11 cellular contexts compared by ENCODE assay signal in genomic region chr5:33370135-33370472, GRCh38.
DNase-seq lines count a peak whose midpoint lies in the region; TF ChIP-seq lines count a peak whose summit lies in the region.
"Had no signal": no experiment of that assay in that cellular context is flagged by ENCODE, and none has a peak within 500 bp of the region (broad histone marks: within the 10 kb centered on the region; RNA-seq: fewer than 3 reads in every experiment).

No MANE protein-coding gene starts in this region.

- peak overlapping the region; percentile 55; the same call in 1 of the 2 replicates for H3K4me3 Mint-ChIP-seq in HFFc6
- H3K4me3 Mint-ChIP-seq: brain, naive B cell, T-cell had no signal

- CTCF ChIA-PET in RWPE1 (lab: Yijun Ruan, JAX): no interaction called here

- no peaks in the 10 kb centered on the region for H3K9me3 Mint-ChIP-seq in HFFc6
- H3K9me3 Mint-ChIP-seq: brain, T-cell had no signal

- no peaks in the 10 kb centered on the region for H3K27me3 ChIP-seq in stomach smooth muscle (ENCODE audit: control insufficient read depth in 1 of 2, insufficient read depth in 2 of 2, low read length in 2 of 2)

- in situ Hi-C loops in SK-MEL-5 (cut with HindIII; ENCODE audit: low pct_unique_long_range_greater_than_20kb, low sequenced_read_pairs): no loop called here

- DNase-seq in HFFc6 (peak; percentile 88), SK-MEL-5 (ENCODE audit: low read depth, low spot score) (peak; percentile 71), fibroblast of the aortic adventitia (ENCODE audit: low read depth) (peak; percentile 99), RWPE1 (ENCODE audit: low spot score) (no peak), ecto neural progenitor cell (ENCODE audit: low spot score) (no peak), NCI-H1417 treated with DMSO at 0.1 percent for 48 hours (lab: John Stamatoyannopoulos, UW) (no peak)
- DNase-seq: head of caudate nucleus, naive B cell, T-cell had no signal

- POLR2A ChIA-PET in RWPE1 (lab: Yijun Ruan, JAX; ENCODE audit: low non-redundant PET): no interaction called here

- no peaks in the 10 kb centered on the region for H3K9me3 ChIP-seq in stomach smooth muscle (ENCODE audit: control insufficient read depth in 2 of 2, low read length in 2 of 2)

- H3K27me3 Mint-ChIP-seq in HFFc6 (ENCODE audit: insufficient read depth): no peaks in the 10 kb centered on the region; the same call in 1 of the 2 replicates
- H3K27me3 Mint-ChIP-seq: naive B cell had no signal

- H3K4me1 ChIP-seq in stomach smooth muscle (ENCODE audit: control insufficient read depth, insufficient read depth, low read length): no peaks in the 10 kb centered on the region

- no peak for TF ChIP-seq CTCF in HFFc6 (IDR thresholded peaks at IDR 0.05)
- TF ChIP-seq CTCF in fibroblast of the aortic adventitia (IDR thresholded peaks at IDR 0.05; ENCODE audit: insufficient read depth, low read length): no peak
- TF ChIP-seq CTCF in RWPE1 (conservative IDR thresholded peaks at IDR 0.05; ENCODE audit: low read depth): no peak

- peaks cover 54% of the 10 kb centered on the region for H3K4me1 Mint-ChIP-seq in HFFc6 (ENCODE audit: low read depth)
- H3K4me1 Mint-ChIP-seq: brain, T-cell had no signal

- H3K4me3 ChIP-seq in fibroblast of the aortic adventitia (ENCODE audit: low read depth, low read length): no peak overlapping the region
- no peak overlapping the region for H3K4me3 ChIP-seq in stomach smooth muscle (ENCODE audit: low read length in 2 of 2)

- peaks cover 17% of the 10 kb centered on the region for H3K36me3 Mint-ChIP-seq in HFFc6 (ENCODE audit: low read depth)
- H3K36me3 Mint-ChIP-seq: brain, naive B cell, T-cell had no signal

- no peak overlapping the region for H3K9ac ChIP-seq in stomach smooth muscle (ENCODE audit: low read length in 2 of 2)

- H3K27ac Mint-ChIP-seq in HFFc6: peak overlapping the region; percentile 94
- H3K27ac Mint-ChIP-seq: brain, T-cell had no signal

- no peaks in the 10 kb centered on the region for H3K36me3 ChIP-seq in stomach smooth muscle (ENCODE audit: control insufficient read depth in 2 of 2, insufficient read depth in 2 of 2, low read length in 2 of 2)

- H3K27ac ChIP-seq in stomach smooth muscle (ENCODE audit: low read length) (peak overlapping the region; percentile 61), RWPE1 (no peak overlapping the region)

Comparison
In these comparisons a context has a peak if more than half of its experiments do, and no peak if none do; other contexts are left out.
1. DNase-seq: peak in HFFc6 (single experiment), SK-MEL-5 (single experiment) and fibroblast of the aortic adventitia (single experiment); none in RWPE1 (single experiment), ecto neural progenitor cell (single experiment) and NCI-H1417 treated with DMSO at 0.1 percent for 48 hours (single experiment).